Comparison of ENCODE assay signal across 23 cellular contexts in genomic region chr9:69333716-69334115, GRCh38. TPM values are rescaled to one million over a fixed set of nuclear protein-coding genes. Genes with fewer than 3 reads are reported as not detected.
"Had no signal": no experiment of that assay in that cellular context is flagged by ENCODE, and none has a peak within 500 bp of the region (broad histone marks: within the 10 kb centered on the region; RNA-seq: fewer than 3 reads in every experiment).

No MANE protein-coding gene starts in this region.

- H3K27me3 ChIP-seq: colonic mucosa, dorsolateral prefrontal cortex, esophagus squamous epithelium, heart right ventricle, left lung had no signal

- ATAC-seq: heart right ventricle; left cardiac atrium; left lung; left ventricle myocardium superior; lower lobe of right lung; mucosa of descending colon; naive thymus-derived CD8-positive, alpha-beta T cell had no signal

- H3K36me3 Mint-ChIP-seq: mesothelial cell of epicardium; naive B cell; naive thymus-derived CD8-positive, alpha-beta T cell had no signal

- H3K4me1 Mint-ChIP-seq: naive B cell; naive thymus-derived CD8-positive, alpha-beta T cell had no signal

- H3K27ac ChIP-seq: colonic mucosa, dorsolateral prefrontal cortex, esophagus squamous epithelium, heart right ventricle, left lung, lower lobe of right lung had no signal

- H3K9me3 ChIP-seq: colonic mucosa, esophagus squamous epithelium, heart right ventricle, left lung, lower lobe of right lung, mucosa of descending colon had no signal

- DNase-seq: colonic mucosa; dermis blood vessel endothelial cell; dorsolateral prefrontal cortex; effector CD4-positive, alpha-beta T cell; effector memory CD4-positive, alpha-beta T cell; esophagus squamous epithelium; foreskin fibroblast; glutamatergic neuron; head of caudate nucleus; heart right ventricle; hippocampal formation; islet precursor cell; left cardiac atrium; left lung; left ventricle myocardium superior; lower lobe of right lung; mesenchymal stem cell; mucosa of descending colon; naive B cell; naive thymus-derived CD8-positive, alpha-beta T cell had no signal

- H3K4me3 ChIP-seq: colonic mucosa, dorsolateral prefrontal cortex, esophagus squamous epithelium, heart right ventricle, left lung, lower lobe of right lung, mucosa of descending colon had no signal

- H3K27ac Mint-ChIP-seq: mesothelial cell of epicardium; naive thymus-derived CD8-positive, alpha-beta T cell had no signal

- H3K4me3 Mint-ChIP-seq: mesothelial cell of epicardium; naive B cell; naive thymus-derived CD8-positive, alpha-beta T cell had no signal

- H3K36me3 ChIP-seq: colonic mucosa, esophagus squamous epithelium, heart right ventricle, left lung, lower lobe of right lung had no signal

- FAIRE-seq: endothelial cell of umbilical vein, frontal cortex had no signal

- H3K4me1 ChIP-seq: colonic mucosa, left lung, lower lobe of right lung had no signal

- H3K9me3 Mint-ChIP-seq: mesothelial cell of epicardium; naive thymus-derived CD8-positive, alpha-beta T cell had no signal

RNA-seq across cellular contexts. Expression of gene ENTREP1, which starts 8.7 kb away (rescaled TPM):
- total RNA-seq: naive thymus-derived CD8-positive, alpha-beta T cell had no signal
- polyA plus RNA-seq: naive thymus-derived CD8-positive, alpha-beta T cell had no signal
